ENCODE assay signal across 12 cellular contexts in genomic region chr1:67559222-67559700, GRCh38.
DNase-seq lines count a peak whose midpoint lies in the region; ATAC-seq and TF ChIP-seq lines count a peak whose summit lies in the region.
"Had no signal": no experiment of that assay in that cellular context is flagged by ENCODE, and none has a peak within 500 bp of the region (broad histone marks: within the 10 kb centered on the region; RNA-seq: fewer than 3 reads in every experiment).

No MANE protein-coding gene starts in this region.

- H3K27me3 Mint-ChIP-seq in neural progenitor cell (ENCODE audit: insufficient read depth, low read depth) = peaks cover 8% of the 10 kb centered on the region
- peaks cover 0 to 24% (median 8%) of the 10 kb centered on the region in 5 donors for H3K27me3 Mint-ChIP-seq in naive thymus-derived CD8-positive, alpha-beta T cell

- in situ Hi-C loops in ACHN (cut with HindIII; ENCODE audit: low pct_ligation_motif_present, low pct_unique_long_range_greater_than_20kb, low sequenced_read_pairs) = no loop called here
- in situ Hi-C loops in transverse colon (cut with MboI; ENCODE audit: low pct_ligation_motif_present in 1 of 4, low pct_unique_long_range_greater_than_20kb in 1 of 4, low sequenced_read_pairs in 3 of 4) = loop anchor here in 1 of 4 donors (10.0 kb wide), 1 partner anchor 206 kb away; no protein-coding TSS in a partner anchor

- no peaks in the 10 kb centered on the region for H3K79me2 ChIP-seq in neural progenitor cell (ENCODE audit: low read depth)

- H3K27ac Mint-ChIP-seq in neural progenitor cell = peak overlapping the region; percentile 15
- H3K27ac Mint-ChIP-seq in naive thymus-derived CD8-positive, alpha-beta T cell = peak overlapping the region in 1 of 10 donors; percentile 45
- H3K27ac Mint-ChIP-seq: stimulated activated naive B cell treated with anti-CD40 and anti-IgM and Interleukin-4, amounts not matched to agents 10 μg/mL and 1 μg/mL and 100 μg/mL, for 72 hours had no signal

- H3K9ac ChIP-seq in neural progenitor cell = no peak overlapping the region

- no peak overlapping the region for H3K4me2 ChIP-seq in neural progenitor cell

- TF ChIP-seq CTCF in neural progenitor cell (IDR thresholded peaks at IDR 0.05) (no peak), transverse colon (IDR thresholded peaks at IDR 0.05) (no peak)

- H3K36me3 ChIP-seq in neural progenitor cell (no peaks in the 10 kb centered on the region), transverse colon (no peaks in the 10 kb centered on the region)

- no peak for TF ChIP-seq EP300 in transverse colon (IDR thresholded peaks at IDR 0.05; ENCODE audit: low read depth)

- ATAC-seq in naive thymus-derived CD8-positive, alpha-beta T cell = no peak
- ATAC-seq: stimulated activated naive B cell treated with anti-CD40 and anti-IgM and Interleukin-4, amounts not matched to agents 10 μg/mL and 1 μg/mL and 100 μg/mL, for 72 hours had no signal

- POLR2A ChIA-PET in naive thymus-derived CD8-positive, alpha-beta T cell (lab: Charles Lee) = no interaction called here

- WGBS in transverse colon (ENCODE audit: low coverage in 1 of 2), 2 donors = 67 to 70% methylated on average over 13 to 16 of the region's 16 CpGs

- H3K9me3 ChIP-seq in neural progenitor cell (ENCODE audit: low read depth) = no peaks in the 10 kb centered on the region
- no peaks in the 10 kb centered on the region for H3K9me3 ChIP-seq in transverse colon

- H2AFZ ChIP-seq in neural progenitor cell (replicated peaks) = peak overlapping the region; percentile 53

- H3K27ac ChIP-seq in neural progenitor cell = no peak overlapping the region
- peak overlapping the region in 1 of 4 donors; percentile 14 for H3K27ac ChIP-seq in transverse colon
- H3K27ac ChIP-seq: C4-2B, HL-60 had no signal

- H3K4me3 ChIP-seq in neural progenitor cell (no peak overlapping the region), transverse colon (no peak overlapping the region)

- H3K4me3 Mint-ChIP-seq in neural progenitor cell = no peak overlapping the region
- no peak overlapping the region for H3K4me3 Mint-ChIP-seq in naive thymus-derived CD8-positive, alpha-beta T cell
- H3K4me3 Mint-ChIP-seq: stimulated activated naive B cell treated with anti-CD40 and anti-IgM and Interleukin-4, amounts not matched to agents 10 μg/mL and 1 μg/mL and 100 μg/mL, for 72 hours had no signal

- no peaks in the 10 kb centered on the region for H3F3A ChIP-seq in neural progenitor cell (ENCODE audit: low read depth)

- H3K27me3 ChIP-seq in neural progenitor cell = no peaks in the 10 kb centered on the region
- H3K27me3 ChIP-seq in transverse colon = no peaks in the 10 kb centered on the region

- no peaks in the 10 kb centered on the region for H3K36me3 Mint-ChIP-seq in neural progenitor cell
- H3K36me3 Mint-ChIP-seq in naive thymus-derived CD8-positive, alpha-beta T cell = no peaks in the 10 kb centered on the region
- H3K36me3 Mint-ChIP-seq: stimulated activated naive B cell treated with anti-CD40 and anti-IgM and Interleukin-4, amounts not matched to agents 10 μg/mL and 1 μg/mL and 100 μg/mL, for 72 hours had no signal

- peak; percentile 42 for DNase-seq in ACHN
- peak; percentile 62 for DNase-seq in RKO (ENCODE audit: low spot score)
- peak; percentile 48 for DNase-seq in fibroblast of gingiva (ENCODE audit: low read depth)
- DNase-seq in neural progenitor cell (ENCODE audit: low spot score) = no peak
- DNase-seq in SHP77 treated with DMSO at 0.1 percent for 48 hours (lab: John Stamatoyannopoulos, UW) = no peak
- DNase-seq in NCI-H2107 treated with DMSO at 0.1 percent for 48 hours (lab: John Stamatoyannopoulos, UW; ENCODE audit: unreplicated experiment) = no peak
- no peak for DNase-seq in transverse colon
- no peak for DNase-seq in naive thymus-derived CD8-positive, alpha-beta T cell
- DNase-seq: NCI-H748 treated with DMSO at 0.1 percent for 48 hours; stimulated activated naive B cell treated with anti-CD40 and anti-IgM and Interleukin-4, amounts not matched to agents 10 μg/mL and 1 μg/mL and 100 μg/mL, for 72 hours had no signal

- peaks cover 5% of the 10 kb centered on the region for H3K4me1 ChIP-seq in neural progenitor cell
- H3K4me1 ChIP-seq in transverse colon = peaks cover 8 to 32% (median 19%) of the 10 kb centered on the region in 4 donors

- H4K20me1 ChIP-seq in neural progenitor cell (ENCODE audit: low read depth) = no peaks in the 10 kb centered on the region

- no peak for TF ChIP-seq POLR2A in transverse colon (IDR thresholded peaks at IDR 0.05)

- peaks cover under 1% of the 10 kb centered on the region for H3K9me3 Mint-ChIP-seq in neural progenitor cell
- H3K9me3 Mint-ChIP-seq in naive thymus-derived CD8-positive, alpha-beta T cell = no peaks in the 10 kb centered on the region
- H3K9me3 Mint-ChIP-seq: stimulated activated naive B cell treated with anti-CD40 and anti-IgM and Interleukin-4, amounts not matched to agents 10 μg/mL and 1 μg/mL and 100 μg/mL, for 72 hours had no signal

- intact Hi-C loops in transverse colon (cut with DNase I; ENCODE audit: low total_unique reads) = no loop called here

- peaks cover 25% of the 10 kb centered on the region for H3K4me1 Mint-ChIP-seq in neural progenitor cell
- peaks cover 0 to 7% (median under 1%) of the 10 kb centered on the region in 4 donors for H3K4me1 Mint-ChIP-seq in naive thymus-derived CD8-positive, alpha-beta T cell

Comparison
In these comparisons a context has a peak if more than half of its experiments do, and no peak if none do; other contexts are left out.
1. DNase-seq: peak in ACHN (single experiment), RKO (single experiment) and fibroblast of gingiva (single experiment); none in neural progenitor cell (single experiment), SHP77 treated with DMSO at 0.1 percent for 48 hours (single experiment), NCI-H2107 treated with DMSO at 0.1 percent for 48 hours (single experiment), transverse colon (single experiment) and naive thymus-derived CD8-positive, alpha-beta T cell (0 of 10).